ENCODE assay signal across 1 cellular context in the genomic region with DNA sequence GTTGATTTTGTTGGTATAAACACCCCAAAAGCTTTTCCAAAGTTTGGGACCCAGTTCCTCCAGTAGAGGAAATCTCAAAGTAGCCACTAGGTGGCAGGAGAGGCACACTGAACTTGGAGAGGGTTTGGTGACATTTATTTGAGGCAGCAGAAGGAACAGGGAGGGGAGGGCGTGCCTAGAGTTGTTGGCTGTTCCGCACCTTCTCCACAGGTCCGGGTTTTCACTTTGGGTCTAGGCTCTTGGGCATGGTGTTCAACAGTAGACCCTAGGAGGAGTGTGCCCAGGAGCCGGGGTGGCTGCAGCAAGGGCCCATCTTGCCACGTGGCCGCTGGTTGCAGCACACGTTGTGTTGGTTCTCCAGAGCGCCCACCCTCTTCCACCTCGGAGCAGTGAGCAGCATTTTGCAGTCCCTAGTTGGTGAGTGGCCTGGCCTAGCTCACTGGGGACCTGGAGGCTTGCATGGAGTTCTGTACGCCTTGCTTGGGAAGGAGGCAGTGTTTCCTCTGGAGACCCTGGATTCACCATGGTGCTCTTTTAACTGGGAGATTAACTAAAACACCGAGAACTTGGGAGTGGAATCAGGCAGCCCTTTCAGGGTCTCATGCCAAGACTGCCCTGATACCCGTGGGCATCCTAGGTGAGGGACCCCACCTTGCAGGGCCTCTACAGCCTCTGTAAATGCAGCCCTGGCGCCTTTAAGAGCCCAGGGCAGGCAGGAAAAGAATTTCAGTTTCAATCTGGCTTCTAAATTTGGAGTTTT.
TF ChIP-seq lines count a peak whose summit lies in the region.

No MANE protein-coding gene starts in this region.

TF ChIP-seq in K562, 482 proteins besides CTCF, POLR2A, EP300 and RAD21 (continued from another document and continues in another):
- TF ChIP-seq, protein P1, sequence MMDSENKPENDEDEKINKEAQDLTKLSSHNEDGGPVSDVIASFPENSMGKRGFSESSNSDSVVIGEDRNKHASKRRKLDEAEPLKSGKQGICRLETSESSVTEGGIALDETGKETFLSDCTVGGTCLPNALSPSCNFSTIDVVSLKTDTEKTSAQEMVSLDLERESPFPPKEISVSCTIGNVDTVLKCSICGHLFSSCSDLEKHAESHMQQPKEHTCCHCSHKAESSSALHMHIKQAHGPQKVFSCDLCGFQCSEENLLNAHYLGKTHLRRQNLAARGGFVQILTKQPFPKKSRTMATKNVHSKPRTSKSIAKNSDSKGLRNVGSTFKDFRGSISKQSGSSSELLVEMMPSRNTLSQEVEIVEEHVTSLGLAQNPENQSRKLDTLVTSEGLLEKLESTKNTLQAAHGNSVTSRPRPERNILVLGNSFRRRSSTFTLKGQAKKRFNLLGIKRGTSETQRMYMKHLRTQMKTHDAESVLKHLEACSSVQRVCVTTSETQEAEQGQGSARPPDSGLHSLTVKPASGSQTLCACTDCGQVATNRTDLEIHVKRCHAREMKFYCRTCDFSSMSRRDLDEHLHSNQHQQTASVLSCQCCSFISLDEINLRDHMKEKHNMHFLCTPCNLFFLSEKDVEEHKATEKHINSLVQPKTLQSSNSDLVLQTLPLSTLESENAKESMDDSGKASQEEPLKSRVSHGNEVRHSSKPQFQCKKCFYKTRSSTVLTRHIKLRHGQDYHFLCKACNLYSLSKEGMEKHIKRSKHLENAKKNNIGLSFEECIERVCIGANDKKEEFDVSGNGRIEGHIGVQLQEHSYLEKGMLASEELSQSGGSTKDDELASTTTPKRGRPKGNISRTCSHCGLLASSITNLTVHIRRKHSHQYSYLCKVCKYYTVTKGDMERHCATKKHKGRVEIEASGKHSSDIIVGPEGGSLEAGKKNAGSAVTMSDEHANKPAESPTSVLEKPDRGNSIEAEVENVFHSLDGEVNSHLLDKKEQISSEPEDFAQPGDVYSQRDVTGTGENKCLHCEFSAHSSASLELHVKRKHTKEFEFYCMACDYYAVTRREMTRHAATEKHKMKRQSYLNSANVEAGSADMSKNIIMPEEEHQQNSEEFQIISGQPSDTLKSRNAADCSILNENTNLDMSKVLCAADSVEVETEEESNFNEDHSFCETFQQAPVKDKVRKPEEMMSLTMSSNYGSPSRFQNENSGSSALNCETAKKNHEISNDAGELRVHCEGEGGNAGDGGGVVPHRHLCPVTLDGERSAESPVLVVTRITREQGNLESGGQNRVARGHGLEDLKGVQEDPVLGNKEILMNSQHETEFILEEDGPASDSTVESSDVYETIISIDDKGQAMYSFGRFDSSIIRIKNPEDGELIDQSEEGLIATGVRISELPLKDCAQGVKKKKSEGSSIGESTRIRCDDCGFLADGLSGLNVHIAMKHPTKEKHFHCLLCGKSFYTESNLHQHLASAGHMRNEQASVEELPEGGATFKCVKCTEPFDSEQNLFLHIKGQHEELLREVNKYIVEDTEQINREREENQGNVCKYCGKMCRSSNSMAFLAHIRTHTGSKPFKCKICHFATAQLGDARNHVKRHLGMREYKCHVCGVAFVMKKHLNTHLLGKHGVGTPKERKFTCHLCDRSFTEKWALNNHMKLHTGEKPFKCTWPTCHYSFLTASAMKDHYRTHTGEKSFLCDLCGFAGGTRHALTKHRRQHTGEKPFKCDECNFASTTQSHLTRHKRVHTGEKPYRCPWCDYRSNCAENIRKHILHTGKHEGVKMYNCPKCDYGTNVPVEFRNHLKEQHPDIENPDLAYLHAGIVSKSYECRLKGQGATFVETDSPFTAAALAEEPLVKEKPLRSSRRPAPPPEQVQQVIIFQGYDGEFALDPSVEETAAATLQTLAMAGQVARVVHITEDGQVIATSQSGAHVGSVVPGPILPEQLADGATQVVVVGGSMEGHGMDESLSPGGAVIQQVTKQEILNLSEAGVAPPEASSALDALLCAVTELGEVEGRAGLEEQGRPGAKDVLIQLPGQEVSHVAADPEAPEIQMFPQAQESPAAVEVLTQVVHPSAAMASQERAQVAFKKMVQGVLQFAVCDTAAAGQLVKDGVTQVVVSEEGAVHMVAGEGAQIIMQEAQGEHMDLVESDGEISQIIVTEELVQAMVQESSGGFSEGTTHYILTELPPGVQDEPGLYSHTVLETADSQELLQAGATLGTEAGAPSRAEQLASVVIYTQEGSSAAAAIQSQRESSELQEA (IDR thresholded peaks at IDR 0.05; ENCODE audit: low read depth), result no peak
- TF ChIP-seq HMG20A (CRISPR knock-in tag; conservative IDR thresholded peaks at IDR 0.05) (no peak), DMBX1 (CRISPR knock-in tag; IDR thresholded peaks at IDR 0.05; ENCODE audit: borderline replicate concordance) (no peak), CHCHD3 (CRISPR knock-in tag; IDR thresholded peaks at IDR 0.05) (no peak), ZC3H8 (IDR thresholded peaks at IDR 0.05) (no peak), GABPA (tag; conservative IDR thresholded peaks at IDR 0.05; ENCODE audit: low read depth) (no peak), BCOR (IDR thresholded peaks at IDR 0.05) (no peak), ESRRA (IDR thresholded peaks at IDR 0.05; ENCODE audit: borderline replicate concordance, low read depth) (0 out of 2 replicates have a peak, but pooled peaks have one; percentile 39), CCAR2 (IDR thresholded peaks at IDR 0.05; ENCODE audit: low read depth, low read length) (no peak), TRIM24 (IDR thresholded peaks at IDR 0.05) (no peak), HDAC1 (IDR thresholded peaks at IDR 0.05) (peak in 1 of 2 experiments; percentile 41; a peak in 2 of 4 replicates), MTA3 (IDR thresholded peaks at IDR 0.05; ENCODE audit: borderline replicate concordance) (peak; percentile 51; the same call in 1 of the 2 replicates), ZNF12 (CRISPR knock-in tag; IDR thresholded peaks at IDR 0.05) (no peak), ELF2 (CRISPR knock-in tag; IDR thresholded peaks at IDR 0.05) (no peak), ZNF146 (CRISPR knock-in tag; IDR thresholded peaks at IDR 0.05; ENCODE audit: unreplicated experiment) (no peak), SP2 (IDR thresholded peaks at IDR 0.05; ENCODE audit: extremely low read depth, low read depth, low read length, poor library complexity, severe bottlenecking) (no peak), ZNF311 (CRISPR knock-in tag; IDR thresholded peaks at IDR 0.05) (no peak), ETV5 (CRISPR knock-in tag; IDR thresholded peaks at IDR 0.05; ENCODE audit: low read depth) (no peak; the same call in 1 of the 2 replicates), ZNF668 (CRISPR knock-in tag; IDR thresholded peaks at IDR 0.05) (no peak), EP400 (IDR thresholded peaks at IDR 0.05) (peak; percentile 75), ZNF217 (CRISPR knock-in tag; IDR thresholded peaks at IDR 0.05) (no peak), RBM39 (optimal IDR thresholded peaks at IDR 0.05; ENCODE audit: low read depth, low read length) (no peak), IRF2 (CRISPR knock-in tag; IDR thresholded peaks at IDR 0.05) (no peak), IFI16 (CRISPR knock-in tag; IDR thresholded peaks at IDR 0.05) (no peak), BACH1 (tag; IDR thresholded peaks at IDR 0.05) (no peak)
- TF ChIP-seq, protein P2, sequence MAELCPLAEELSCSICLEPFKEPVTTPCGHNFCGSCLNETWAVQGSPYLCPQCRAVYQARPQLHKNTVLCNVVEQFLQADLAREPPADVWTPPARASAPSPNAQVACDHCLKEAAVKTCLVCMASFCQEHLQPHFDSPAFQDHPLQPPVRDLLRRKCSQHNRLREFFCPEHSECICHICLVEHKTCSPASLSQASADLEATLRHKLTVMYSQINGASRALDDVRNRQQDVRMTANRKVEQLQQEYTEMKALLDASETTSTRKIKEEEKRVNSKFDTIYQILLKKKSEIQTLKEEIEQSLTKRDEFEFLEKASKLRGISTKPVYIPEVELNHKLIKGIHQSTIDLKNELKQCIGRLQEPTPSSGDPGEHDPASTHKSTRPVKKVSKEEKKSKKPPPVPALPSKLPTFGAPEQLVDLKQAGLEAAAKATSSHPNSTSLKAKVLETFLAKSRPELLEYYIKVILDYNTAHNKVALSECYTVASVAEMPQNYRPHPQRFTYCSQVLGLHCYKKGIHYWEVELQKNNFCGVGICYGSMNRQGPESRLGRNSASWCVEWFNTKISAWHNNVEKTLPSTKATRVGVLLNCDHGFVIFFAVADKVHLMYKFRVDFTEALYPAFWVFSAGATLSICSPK (IDR thresholded peaks at IDR 0.05; ENCODE audit: borderline replicate concordance), result no peak
- TF ChIP-seq, protein P3, sequence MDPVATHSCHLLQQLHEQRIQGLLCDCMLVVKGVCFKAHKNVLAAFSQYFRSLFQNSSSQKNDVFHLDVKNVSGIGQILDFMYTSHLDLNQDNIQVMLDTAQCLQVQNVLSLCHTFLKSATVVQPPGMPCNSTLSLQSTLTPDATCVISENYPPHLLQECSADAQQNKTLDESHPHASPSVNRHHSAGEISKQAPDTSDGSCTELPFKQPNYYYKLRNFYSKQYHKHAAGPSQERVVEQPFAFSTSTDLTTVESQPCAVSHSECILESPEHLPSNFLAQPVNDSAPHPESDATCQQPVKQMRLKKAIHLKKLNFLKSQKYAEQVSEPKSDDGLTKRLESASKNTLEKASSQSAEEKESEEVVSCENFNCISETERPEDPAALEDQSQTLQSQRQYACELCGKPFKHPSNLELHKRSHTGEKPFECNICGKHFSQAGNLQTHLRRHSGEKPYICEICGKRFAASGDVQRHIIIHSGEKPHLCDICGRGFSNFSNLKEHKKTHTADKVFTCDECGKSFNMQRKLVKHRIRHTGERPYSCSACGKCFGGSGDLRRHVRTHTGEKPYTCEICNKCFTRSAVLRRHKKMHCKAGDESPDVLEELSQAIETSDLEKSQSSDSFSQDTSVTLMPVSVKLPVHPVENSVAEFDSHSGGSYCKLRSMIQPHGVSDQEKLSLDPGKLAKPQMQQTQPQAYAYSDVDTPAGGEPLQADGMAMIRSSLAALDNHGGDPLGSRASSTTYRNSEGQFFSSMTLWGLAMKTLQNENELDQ (CRISPR knock-in tag; IDR thresholded peaks at IDR 0.05; ENCODE audit: borderline replicate concordance), result no peak
- TF ChIP-seq, protein P4, sequence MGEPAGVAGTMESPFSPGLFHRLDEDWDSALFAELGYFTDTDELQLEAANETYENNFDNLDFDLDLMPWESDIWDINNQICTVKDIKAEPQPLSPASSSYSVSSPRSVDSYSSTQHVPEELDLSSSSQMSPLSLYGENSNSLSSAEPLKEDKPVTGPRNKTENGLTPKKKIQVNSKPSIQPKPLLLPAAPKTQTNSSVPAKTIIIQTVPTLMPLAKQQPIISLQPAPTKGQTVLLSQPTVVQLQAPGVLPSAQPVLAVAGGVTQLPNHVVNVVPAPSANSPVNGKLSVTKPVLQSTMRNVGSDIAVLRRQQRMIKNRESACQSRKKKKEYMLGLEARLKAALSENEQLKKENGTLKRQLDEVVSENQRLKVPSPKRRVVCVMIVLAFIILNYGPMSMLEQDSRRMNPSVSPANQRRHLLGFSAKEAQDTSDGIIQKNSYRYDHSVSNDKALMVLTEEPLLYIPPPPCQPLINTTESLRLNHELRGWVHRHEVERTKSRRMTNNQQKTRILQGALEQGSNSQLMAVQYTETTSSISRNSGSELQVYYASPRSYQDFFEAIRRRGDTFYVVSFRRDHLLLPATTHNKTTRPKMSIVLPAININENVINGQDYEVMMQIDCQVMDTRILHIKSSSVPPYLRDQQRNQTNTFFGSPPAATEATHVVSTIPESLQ (CRISPR knock-in tag; IDR thresholded peaks at IDR 0.05), result peak; percentile 63; the same call in 1 of the 2 replicates
- TF ChIP-seq, protein P5, sequence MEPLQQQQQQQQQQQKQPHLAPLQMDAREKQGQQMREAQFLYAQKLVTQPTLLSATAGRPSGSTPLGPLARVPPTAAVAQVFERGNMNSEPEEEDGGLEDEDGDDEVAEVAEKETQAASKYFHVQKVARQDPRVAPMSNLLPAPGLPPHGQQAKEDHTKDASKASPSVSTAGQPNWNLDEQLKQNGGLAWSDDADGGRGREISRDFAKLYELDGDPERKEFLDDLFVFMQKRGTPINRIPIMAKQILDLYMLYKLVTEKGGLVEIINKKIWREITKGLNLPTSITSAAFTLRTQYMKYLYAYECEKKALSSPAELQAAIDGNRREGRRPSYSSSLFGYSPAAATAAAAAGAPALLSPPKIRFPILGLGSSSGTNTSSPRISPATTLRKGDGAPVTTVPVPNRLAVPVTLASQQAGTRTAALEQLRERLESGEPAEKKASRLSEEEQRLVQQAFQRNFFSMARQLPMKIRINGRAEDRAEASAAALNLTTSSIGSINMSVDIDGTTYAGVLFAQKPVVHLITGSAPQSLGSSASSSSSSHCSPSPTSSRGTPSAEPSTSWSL (CRISPR knock-in tag; IDR thresholded peaks at IDR 0.05; ENCODE audit: borderline replicate concordance), result no peak
- TF ChIP-seq, protein P6, sequence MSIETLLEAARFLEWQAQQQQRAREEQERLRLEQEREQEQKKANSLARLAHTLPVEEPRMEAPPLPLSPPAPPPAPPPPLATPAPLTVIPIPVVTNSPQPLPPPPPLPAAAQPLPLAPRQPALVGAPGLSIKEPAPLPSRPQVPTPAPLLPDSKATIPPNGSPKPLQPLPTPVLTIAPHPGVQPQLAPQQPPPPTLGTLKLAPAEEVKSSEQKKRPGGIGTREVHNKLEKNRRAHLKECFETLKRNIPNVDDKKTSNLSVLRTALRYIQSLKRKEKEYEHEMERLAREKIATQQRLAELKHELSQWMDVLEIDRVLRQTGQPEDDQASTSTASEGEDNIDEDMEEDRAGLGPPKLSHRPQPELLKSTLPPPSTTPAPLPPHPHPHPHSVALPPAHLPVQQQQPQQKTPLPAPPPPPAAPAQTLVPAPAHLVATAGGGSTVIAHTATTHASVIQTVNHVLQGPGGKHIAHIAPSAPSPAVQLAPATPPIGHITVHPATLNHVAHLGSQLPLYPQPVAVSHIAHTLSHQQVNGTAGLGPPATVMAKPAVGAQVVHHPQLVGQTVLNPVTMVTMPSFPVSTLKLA (conservative IDR thresholded peaks at IDR 0.05), result peak; percentile 78 to 84
- TF ChIP-seq, protein P7, sequence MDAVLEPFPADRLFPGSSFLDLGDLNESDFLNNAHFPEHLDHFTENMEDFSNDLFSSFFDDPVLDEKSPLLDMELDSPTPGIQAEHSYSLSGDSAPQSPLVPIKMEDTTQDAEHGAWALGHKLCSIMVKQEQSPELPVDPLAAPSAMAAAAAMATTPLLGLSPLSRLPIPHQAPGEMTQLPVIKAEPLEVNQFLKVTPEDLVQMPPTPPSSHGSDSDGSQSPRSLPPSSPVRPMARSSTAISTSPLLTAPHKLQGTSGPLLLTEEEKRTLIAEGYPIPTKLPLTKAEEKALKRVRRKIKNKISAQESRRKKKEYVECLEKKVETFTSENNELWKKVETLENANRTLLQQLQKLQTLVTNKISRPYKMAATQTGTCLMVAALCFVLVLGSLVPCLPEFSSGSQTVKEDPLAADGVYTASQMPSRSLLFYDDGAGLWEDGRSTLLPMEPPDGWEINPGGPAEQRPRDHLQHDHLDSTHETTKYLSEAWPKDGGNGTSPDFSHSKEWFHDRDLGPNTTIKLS (IDR thresholded peaks at IDR 0.05; ENCODE audit: borderline replicate concordance, low read depth), result peak; percentile 89
- TF ChIP-seq, protein P8, sequence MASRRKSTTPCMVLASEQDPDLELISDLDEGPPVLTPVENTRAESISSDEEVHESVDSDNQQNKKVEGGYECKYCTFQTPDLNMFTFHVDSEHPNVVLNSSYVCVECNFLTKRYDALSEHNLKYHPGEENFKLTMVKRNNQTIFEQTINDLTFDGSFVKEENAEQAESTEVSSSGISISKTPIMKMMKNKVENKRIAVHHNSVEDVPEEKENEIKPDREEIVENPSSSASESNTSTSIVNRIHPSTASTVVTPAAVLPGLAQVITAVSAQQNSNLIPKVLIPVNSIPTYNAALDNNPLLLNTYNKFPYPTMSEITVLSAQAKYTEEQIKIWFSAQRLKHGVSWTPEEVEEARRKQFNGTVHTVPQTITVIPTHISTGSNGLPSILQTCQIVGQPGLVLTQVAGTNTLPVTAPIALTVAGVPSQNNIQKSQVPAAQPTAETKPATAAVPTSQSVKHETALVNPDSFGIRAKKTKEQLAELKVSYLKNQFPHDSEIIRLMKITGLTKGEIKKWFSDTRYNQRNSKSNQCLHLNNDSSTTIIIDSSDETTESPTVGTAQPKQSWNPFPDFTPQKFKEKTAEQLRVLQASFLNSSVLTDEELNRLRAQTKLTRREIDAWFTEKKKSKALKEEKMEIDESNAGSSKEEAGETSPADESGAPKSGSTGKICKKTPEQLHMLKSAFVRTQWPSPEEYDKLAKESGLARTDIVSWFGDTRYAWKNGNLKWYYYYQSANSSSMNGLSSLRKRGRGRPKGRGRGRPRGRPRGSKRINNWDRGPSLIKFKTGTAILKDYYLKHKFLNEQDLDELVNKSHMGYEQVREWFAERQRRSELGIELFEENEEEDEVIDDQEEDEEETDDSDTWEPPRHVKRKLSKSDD (conservative IDR thresholded peaks at IDR 0.05; ENCODE audit: low read length), result no peak
